ENCODE assay signal across 10 cellular contexts in genomic region chr5:135208555-135209494, GRCh38.
A peak's percentile ranks its signal among the peaks of the same experiment; 100 is the strongest.
DNase-seq lines count a peak whose midpoint lies in the region; ATAC-seq and TF ChIP-seq lines count a peak whose summit lies in the region.
"Had no signal": no experiment of that assay in that cellular context is flagged by ENCODE, and none has a peak within 500 bp of the region (broad histone marks: within the 10 kb centered on the region; RNA-seq: fewer than 3 reads in every experiment).

No MANE protein-coding gene starts in this region.

- H3K9me3 ChIP-seq in Loucy (ENCODE audit: insufficient read depth, low read depth, low read length) (no peaks in the 10 kb centered on the region), mammary epithelial cell (replicated peaks; ENCODE audit: insufficient read depth, low read length) (no peaks in the 10 kb centered on the region)

- in situ Hi-C loops in mammary epithelial cell (cut with MboI; ENCODE audit: low sequenced_read_pairs in 2 of 2) = no loop called here

- peaks cover 33% of the 10 kb centered on the region for H3K4me1 Mint-ChIP-seq in mesothelial cell of epicardium
- no peaks in the 10 kb centered on the region for H3K4me1 Mint-ChIP-seq in stimulated activated naive CD8-positive, alpha-beta T cell treated with anti-CD3 and anti-CD28 coated beads, Interleukin-15, amount 100 ng/mL, for 72 hours

- H3K4me1 ChIP-seq in Loucy (ENCODE audit: insufficient read depth, low read length, poor library complexity, severe bottlenecking) (peaks cover 24% of the 10 kb centered on the region), mammary epithelial cell (ENCODE audit: insufficient read depth, low read length) (peaks cover 6% of the 10 kb centered on the region)

- H4K20me1 ChIP-seq in Loucy (ENCODE audit: insufficient read depth, low read length, poor library complexity, severe bottlenecking) (no peaks in the 10 kb centered on the region), mammary epithelial cell (ENCODE audit: insufficient read depth, low read length) (no peaks in the 10 kb centered on the region)

- TF ChIP-seq CTCF in AG10803 (conservative IDR thresholded peaks at IDR 0.05; ENCODE audit: low read length) (peak; percentile 44), Loucy (conservative IDR thresholded peaks at IDR 0.05; ENCODE audit: low read length) (no peak), mammary epithelial cell (conservative IDR thresholded peaks at IDR 0.05 in 1 of 2, IDR thresholded peaks at IDR 0.05 in 1 of 2; ENCODE audit: extremely low read depth in 1 of 2, insufficient read depth in 1 of 2, low read depth in 1 of 2, low read length in 2 of 2) (peak in 1 of 2 donors; percentile 21), mesothelial cell of epicardium (IDR thresholded peaks at IDR 0.05; ENCODE audit: unreplicated experiment) (no peak)

- 86% methylated on average over 10 of the region's 10 CpGs for WGBS in mammary epithelial cell (ENCODE audit: low coverage, missing lambda C conversion rate)

- no peak overlapping the region for H3K4me2 ChIP-seq in Loucy (ENCODE audit: low read depth, low read length, poor library complexity, severe bottlenecking)
- no peak overlapping the region for H3K4me2 ChIP-seq in mammary epithelial cell (ENCODE audit: insufficient read depth, low read depth, low read length)

- peaks cover 5% of the 10 kb centered on the region for H3K9me3 Mint-ChIP-seq in mesothelial cell of epicardium
- peaks cover 3 to 5% of the 10 kb centered on the region in 2 donors for H3K9me3 Mint-ChIP-seq in stimulated activated naive CD8-positive, alpha-beta T cell treated with anti-CD3 and anti-CD28 coated beads, Interleukin-15, amount 100 ng/mL, for 72 hours

- intact Hi-C loops in mammary epithelial cell (cut with micrococcal nuclease) = loop anchor here (10.0 kb wide), 1 partner anchor 216 kb away; no protein-coding TSS in a partner anchor

- H3K36me3 Mint-ChIP-seq in mesothelial cell of epicardium = peaks cover 4% of the 10 kb centered on the region

- H3K36me3 ChIP-seq in Loucy (ENCODE audit: insufficient read depth, low read length) (no peaks in the 10 kb centered on the region), mammary epithelial cell (ENCODE audit: insufficient read depth, low read length) (no peaks in the 10 kb centered on the region)
- H3K36me3 ChIP-seq: heart left ventricle had no signal

- no peaks in the 10 kb centered on the region for H3K27me3 Mint-ChIP-seq in mesothelial cell of epicardium (ENCODE audit: low read depth)
- H3K27me3 Mint-ChIP-seq in stimulated activated naive CD8-positive, alpha-beta T cell treated with anti-CD3 and anti-CD28 coated beads, Interleukin-15, amount 100 ng/mL, for 72 hours = peaks cover 12% of the 10 kb centered on the region

- no peak overlapping the region for H3K4me3 ChIP-seq in AG10803 (ENCODE audit: low read length)
- no peak overlapping the region for H3K4me3 ChIP-seq in Loucy (ENCODE audit: low read length, poor library complexity, severe bottlenecking)
- no peak overlapping the region for H3K4me3 ChIP-seq in mammary epithelial cell (replicated peaks in 1 of 3; ENCODE audit: insufficient read depth in 1 of 3, low read depth in 2 of 3, low read length in 3 of 3)
- H3K4me3 ChIP-seq: heart left ventricle had no signal

- DNase-seq in AG10803 (ENCODE audit: low read depth) (peak; percentile 93), mammary epithelial cell (peak; percentile 74), mesothelial cell of epicardium (ENCODE audit: low spot score in 2 of 2, unreplicated experiment in 2 of 2) (peak in 1 of 2 experiments; percentile 33), hypothalamus (lab: John Stamatoyannopoulos, UW) (no peak), middle frontal gyrus (ENCODE audit: extremely low spot score, low spot score) (no peak), NCI-H1694 (lab: John Stamatoyannopoulos, UW) (no peak)
- no peak for DNase-seq in stimulated activated naive CD8-positive, alpha-beta T cell treated with anti-CD3 and anti-CD28 coated beads, Interleukin-15, amount 100 ng/mL, for 72 hours
- DNase-seq: heart left ventricle had no signal

- no peak overlapping the region for H3K27ac ChIP-seq in mammary epithelial cell (ENCODE audit: insufficient read depth, low read depth, low read length)

- no peak for ATAC-seq in stimulated activated naive CD8-positive, alpha-beta T cell treated with anti-CD3 and anti-CD28 coated beads, Interleukin-15, amount 100 ng/mL, for 72 hours

- H3K79me2 ChIP-seq in Loucy (ENCODE audit: insufficient read depth, low read length) = no peaks in the 10 kb centered on the region
- no peaks in the 10 kb centered on the region for H3K79me2 ChIP-seq in mammary epithelial cell (ENCODE audit: insufficient read depth, low read length)

- no TSS peak for BruUV-seq in mammary epithelial cell (replicated peaks; lab: Mats Ljungman, UMichigan)

- H3K9ac ChIP-seq in Loucy (ENCODE audit: low read depth, low read length, poor library complexity, severe bottlenecking) (no peak overlapping the region), mammary epithelial cell (ENCODE audit: insufficient read depth, low read length) (no peak overlapping the region)

- H3K9me2 ChIP-seq in Loucy (replicated peaks; ENCODE audit: low read depth, low read length) = no peaks in the 10 kb centered on the region

- H2AFZ ChIP-seq in Loucy (ENCODE audit: low read length) (peak overlapping the region; percentile 29; the same call in 1 of the 2 replicates), mammary epithelial cell (ENCODE audit: low read depth, low read length) (no peak overlapping the region)

- CTCF ChIA-PET in mammary epithelial cell (lab: Charles Lee; ENCODE audit: low non-redundant PET) = no interaction called here

- H3K27me3 ChIP-seq in Loucy (ENCODE audit: insufficient read depth, low read length, poor library complexity, severe bottlenecking) = no peaks in the 10 kb centered on the region
- H3K27me3 ChIP-seq in mammary epithelial cell (ENCODE audit: insufficient read depth, low read length) = no peaks in the 10 kb centered on the region
- H3K27me3 ChIP-seq: heart left ventricle had no signal

- no peaks in the 10 kb centered on the region for H3F3A ChIP-seq in Loucy (ENCODE audit: low read depth)

- H3K4me3 Mint-ChIP-seq in mesothelial cell of epicardium = no peak overlapping the region
- no peak overlapping the region for H3K4me3 Mint-ChIP-seq in stimulated activated naive CD8-positive, alpha-beta T cell treated with anti-CD3 and anti-CD28 coated beads, Interleukin-15, amount 100 ng/mL, for 72 hours
- H3K4me3 Mint-ChIP-seq: stimulated activated naive CD8-positive, alpha-beta T cell treated with anti-CD3 and anti-CD28 coated beads, Interleukin-15, Interleukin-2, amounts not matched to agents 100 ng/mL and 50 ng/mL, for 24 hours had no signal

- H3K27ac Mint-ChIP-seq in mesothelial cell of epicardium = peak overlapping the region; percentile 44
- H3K27ac Mint-ChIP-seq in stimulated activated naive CD8-positive, alpha-beta T cell treated with anti-CD3 and anti-CD28 coated beads, Interleukin-15, amount 100 ng/mL, for 72 hours = no peak overlapping the region
- H3K27ac Mint-ChIP-seq: stimulated activated naive CD8-positive, alpha-beta T cell treated with anti-CD3 and anti-CD28 coated beads, Interleukin-15, Interleukin-2, amounts not matched to agents 100 ng/mL and 50 ng/mL, for 24 hours had no signal

- dilution Hi-C loops in mammary epithelial cell (cut with HindIII; ENCODE audit: low sequenced_read_pairs) = no loop called here

Comparison
In these comparisons a context has a peak if more than half of its experiments do, and no peak if none do; other contexts are left out.
1. DNase-seq: peak in AG10803 (single experiment) and mammary epithelial cell (single experiment); none in stimulated activated naive CD8-positive, alpha-beta T cell treated with anti-CD3 and anti-CD28 coated beads, Interleukin-15, amount 100 ng/mL, for 72 hours (0 of 2), hypothalamus (0 of 51), middle frontal gyrus (single experiment) and NCI-H1694 (single experiment).